In the genomic region with DNA sequence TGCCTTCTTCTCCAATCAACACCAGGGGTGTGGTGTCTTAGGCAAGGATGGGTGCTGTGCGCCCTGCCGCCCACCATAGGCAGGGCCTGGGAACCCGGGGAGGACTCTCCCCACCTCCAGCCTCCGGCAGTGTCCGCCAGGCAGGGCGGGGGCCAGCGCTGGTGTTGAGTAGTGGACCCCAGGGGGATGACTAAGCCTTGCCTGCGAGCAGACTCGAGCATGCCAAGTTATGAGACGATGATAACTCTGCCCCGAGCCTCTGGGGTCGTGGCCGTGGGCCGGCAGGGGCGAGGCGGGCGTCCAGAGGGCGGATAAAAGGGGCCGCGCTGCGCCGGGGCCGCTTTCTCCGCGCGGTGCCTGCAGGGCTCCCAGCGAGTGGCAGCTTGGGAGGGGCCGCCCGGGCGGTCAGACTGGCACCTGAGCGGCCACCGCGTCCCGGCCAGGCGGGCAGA, we compare ENCODE assay signal across 11 cellular contexts. TPM values are rescaled to one million over a fixed set of nuclear protein-coding genes. Genes with fewer than 3 reads are reported as not detected.
DNase-seq lines count a peak whose midpoint lies in the region; ATAC-seq and TF ChIP-seq lines count a peak whose summit lies in the region.
"Had no signal": no experiment of that assay in that cellular context is flagged by ENCODE, and none has a peak within 500 bp of the region (broad histone marks: within the 10 kb centered on the region; RNA-seq: fewer than 3 reads in every experiment).

A gene (plus strand): TSS at position 340 of the 452 bp plus-strand sequence. CDS start 245 bp downstream, outside the sequence.

- DNase-seq in ELR (ENCODE audit: low read depth) (peak; percentile 50), colonic mucosa (peak; percentile 39), sciatic nerve (ENCODE audit: low spot score) (peak; percentile 89), NCI-H446 treated with DMSO at 0.1 percent for 48 hours (lab: John Stamatoyannopoulos, UW) (no peak), T1000 (lab: John Stamatoyannopoulos, UW) (no peak), HK-2 (ENCODE audit: unreplicated experiment) (no peak)
- DNase-seq: activated CD4-positive, alpha-beta T cell treated with anti-CD3 and anti-CD28 coated beads, Interleukin-2, amount 10 ng/mL, durations not matched to agents 24 days and 14 days; effector CD4-positive, alpha-beta T cell had no signal

- H3K4me1 ChIP-seq in colonic mucosa (no peaks in the 10 kb centered on the region), iPS-18a (ENCODE audit: control insufficient read depth, low read depth, low read length) (peaks cover 4% of the 10 kb centered on the region)

- H3K27me3 ChIP-seq in colonic mucosa (peaks cover 40% of the 10 kb centered on the region), iPS-18a (ENCODE audit: control insufficient read depth, insufficient read depth, low read length) (peaks cover 53% of the 10 kb centered on the region)

- ATAC-seq in sciatic nerve, result peak; percentile 93
- ATAC-seq in GM18873 (IDR thresholded peaks at IDR 0.05; ENCODE audit: low FRiP score, unreplicated experiment), result no peak

- intact Hi-C loops in colonic mucosa (cut with DNase I) (no loop called here), sciatic nerve (cut with DNase I) (no loop called here)

- H3K4me3 ChIP-seq in colonic mucosa (peak within 1 kb of the TSS; percentile 15), iPS-18a (ENCODE audit: low read length) (peak within 1 kb of the TSS; percentile 43)

- no peaks in the 10 kb centered on the region for H3K9me3 ChIP-seq in colonic mucosa
- H3K9me3 ChIP-seq in iPS-18a (ENCODE audit: control insufficient read depth, low read depth, low read length), result no peaks in the 10 kb centered on the region

- peak within 1 kb of the TSS in 1 of 2 donors; percentile 26 for H3K9ac ChIP-seq in colonic mucosa (ENCODE audit: low read depth in 2 of 2, low read length in 2 of 2)
- H3K9ac ChIP-seq in iPS-18a (ENCODE audit: low read length), result no peak within 1 kb of the TSS

- H3K27ac ChIP-seq in colonic mucosa (no peak within 1 kb of the TSS), iPS-18a (ENCODE audit: low read length) (no peak within 1 kb of the TSS)
- H3K27ac ChIP-seq: HL-60 had no signal

- H3K36me3 ChIP-seq in colonic mucosa, result no peaks in the 10 kb centered on the region
- H3K36me3 ChIP-seq in iPS-18a (ENCODE audit: control insufficient read depth, low read depth, low read length), result no peaks in the 10 kb centered on the region

- TF ChIP-seq CTCF in colonic mucosa (IDR thresholded peaks at IDR 0.05), result no peak

RNA-seq across cellular contexts. Expression of the gene that starts here (rescaled TPM):
- total RNA-seq in colonic mucosa (1 to 10 TPM in 1 of 2 donors, under 1 TPM in 1; 0.62 to 2.6 TPM), sciatic nerve (73.2 TPM)
- total RNA-seq: activated CD4-positive, alpha-beta T cell treated with anti-CD3 and anti-CD28 coated beads, Interleukin-2, amount 10 ng/mL, durations not matched to agents 24 days and 14 days had no signal

Comparison
In these comparisons a context has a peak if more than half of its experiments do, and no peak if none do; other contexts are left out.
1. RNA of the gene that starts here (total RNA-seq): 73.2 TPM in sciatic nerve (single experiment); 0.62 to 2.6 TPM in colonic mucosa; every median in the first group is over 10 times any median in the second.
2. DNase-seq: peak in ELR (single experiment), colonic mucosa (single experiment) and sciatic nerve (single experiment); none in NCI-H446 treated with DMSO at 0.1 percent for 48 hours (single experiment), T1000 (single experiment) and HK-2 (single experiment).